ENCODE assay signal across 13 cellular contexts in the genomic region with DNA sequence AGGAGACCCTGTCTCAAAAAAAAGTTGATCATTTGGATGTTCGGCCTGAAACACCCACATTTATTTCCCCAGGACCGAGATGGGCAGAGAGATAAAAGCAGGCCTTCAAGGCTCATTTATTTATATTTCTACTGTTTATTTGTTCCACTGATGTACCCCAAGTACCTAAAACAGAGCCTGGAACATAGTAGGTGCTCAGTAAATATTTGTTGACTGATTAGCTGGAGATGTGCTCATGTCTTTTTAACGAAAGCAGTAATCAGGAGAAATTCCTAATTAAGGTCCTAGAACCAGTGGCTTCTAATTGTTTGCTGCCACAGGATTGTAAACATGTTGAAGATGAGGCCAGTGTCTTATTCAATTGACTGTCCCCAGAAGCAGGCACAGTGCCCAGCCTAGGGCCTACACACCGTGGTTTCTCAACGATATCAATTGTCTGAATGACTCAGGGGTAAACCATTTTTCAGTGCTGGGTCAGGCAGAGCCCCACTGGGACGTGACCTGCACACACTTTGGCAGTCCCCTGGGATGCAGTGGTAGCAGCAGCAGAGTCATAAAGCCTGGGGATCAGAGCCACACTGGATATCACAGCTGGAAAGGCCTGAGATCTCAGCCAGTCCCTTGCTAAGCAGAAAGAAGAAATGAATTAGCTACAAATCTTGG. TPM values are rescaled to one million over a fixed set of nuclear protein-coding genes. Genes with fewer than 3 reads are reported as not detected.
DNase-seq lines count a peak whose midpoint lies in the region; ATAC-seq, FAIRE-seq and TF ChIP-seq lines count a peak whose summit lies in the region.
"Had no signal": no experiment of that assay in that cellular context is flagged by ENCODE, and none has a peak within 500 bp of the region (broad histone marks: within the 10 kb centered on the region; RNA-seq: fewer than 3 reads in every experiment).

No MANE protein-coding gene starts in this region.

- intact Hi-C loops in kidney (cut with DNase I): no loop called here

- no peaks in the 10 kb centered on the region for H3K36me3 ChIP-seq in kidney (ENCODE audit: control insufficient read depth in 1 of 2, insufficient read depth in 2 of 2, low read length in 2 of 2)

- H3K9ac ChIP-seq in kidney (ENCODE audit: low read length in 2 of 2): no peak overlapping the region

- peaks cover 0 to 3% of the 10 kb centered on the region in 2 donors for H3K4me1 ChIP-seq in kidney (ENCODE audit: control insufficient read depth in 1 of 2, insufficient read depth in 1 of 2, low read depth in 1 of 2, low read length in 2 of 2)

- H3K4me3 ChIP-seq in kidney (ENCODE audit: low read length in 2 of 2): no peak overlapping the region

- DNase-seq in ACHN (peak; percentile 84), HT1080 (ENCODE audit: low read depth) (peak; percentile 83), amniotic stem cell (lab: John Stamatoyannopoulos, UW) (peak; percentile 26), kidney (peak; percentile 84), SK-N-DZ (ENCODE audit: low spot score) (no peak), globus pallidus (ENCODE audit: low spot score) (no peak)
- DNase-seq: AML-193, immature natural killer cell, NCI-H1105 had no signal

- FAIRE-seq in kidney (lab: Jason Lieb, UNC): no peak

- no peaks in the 10 kb centered on the region for H3K9me3 ChIP-seq in kidney (ENCODE audit: control insufficient read depth in 1 of 2, low read length in 2 of 2)

- no peak for ATAC-seq in GM18498 (IDR thresholded peaks at IDR 0.05; ENCODE audit: unreplicated experiment)
- ATAC-seq in HG02798 (IDR thresholded peaks at IDR 0.05; ENCODE audit: poor library complexity, unreplicated experiment): no peak

- no peak overlapping the region for H3K27ac ChIP-seq in kidney (ENCODE audit: low read depth in 2 of 2, low read length in 2 of 2)

- no peak for TF ChIP-seq CTCF in kidney (IDR thresholded peaks at IDR 0.05; ENCODE audit: borderline replicate concordance, extremely low read depth, insufficient read depth)

- in situ Hi-C loops in ACHN (cut with HindIII; ENCODE audit: low pct_ligation_motif_present, low pct_unique_long_range_greater_than_20kb, low sequenced_read_pairs): no loop called here

RNA-seq across cellular contexts. Expression of a gene that starts 34.8 kb away (rescaled TPM):
- not detected in 2 replicates for total RNA-seq in HT1080 (2014; rRNA removed; shearing (Covaris generic))
- not detected in 2 replicates for polyA plus RNA-seq in HT1080 (2015; cell fraction: cytosol; rRNA removed)
- polyA plus RNA-seq in HT1080 (2015; cell fraction: nucleus; rRNA removed): not detected in 2 replicates
- 0.09 TPM for total RNA-seq in kidney
- 15.1 TPM for polyA plus RNA-seq in kidney (ENCODE audit: insufficient read depth, low read depth, low replicate concordance)
- not detected in 2 replicates for polyA plus RNA-seq in SK-N-DZ (2014; cell fraction: cytosol; rRNA removed)
- polyA plus RNA-seq in SK-N-DZ (2014; cell fraction: nucleus; rRNA removed): not detected in 2 replicates
- total RNA-seq: activated T-helper 2 cell treated with anti-CD3 and anti-CD28 coated beads, Interferon-gamma antibody, Interleukin-2, Interleukin-4, amounts not matched to agents 10 μg/mL and 5 μg/mL and 100 μg/mL, durations not matched to agents 14 hours and 24 hours and 36 hours had no signal
- polyA plus RNA-seq: urinary bladder had no signal

RNA-seq across cellular contexts. Expression of a gene that starts 54.9 kb away (rescaled TPM):
- total RNA-seq in HT1080 (2014; rRNA removed; shearing (Covaris generic)): 35.0 and 35.5 TPM in 2 replicates
- 27.0 and 29.6 TPM in 2 replicates for polyA plus RNA-seq in HT1080 (2015; cell fraction: cytosol; rRNA removed)
- 32.8 and 38.7 TPM in 2 replicates for polyA plus RNA-seq in HT1080 (2015; cell fraction: nucleus; rRNA removed)
- total RNA-seq in kidney: 102 TPM
- polyA plus RNA-seq in kidney (ENCODE audit: insufficient read depth, low read depth, low replicate concordance): 126 TPM
- polyA plus RNA-seq in SK-N-DZ (2014; cell fraction: cytosol; rRNA removed): 8.1 and 12.4 TPM in 2 replicates
- 7.7 and 8.8 TPM in 2 replicates for polyA plus RNA-seq in SK-N-DZ (2014; cell fraction: nucleus; rRNA removed)

RNA-seq across cellular contexts. Expression of a gene that starts 56.4 kb away (rescaled TPM):
- total RNA-seq in HT1080 (2014; rRNA removed; shearing (Covaris generic)): 0.02 TPM in 1 of 2 replicates, not detected in the other
- 0.02 TPM in 2 replicates for polyA plus RNA-seq in HT1080 (2015; cell fraction: cytosol; rRNA removed)
- polyA plus RNA-seq in HT1080 (2015; cell fraction: nucleus; rRNA removed): 0.05 TPM in 1 of 2 replicates, not detected in the other
- not detected for total RNA-seq in kidney
- polyA plus RNA-seq in kidney (ENCODE audit: insufficient read depth, low read depth, low replicate concordance): not detected
- polyA plus RNA-seq in SK-N-DZ (2014; cell fraction: cytosol; rRNA removed): not detected in 2 replicates
- polyA plus RNA-seq in SK-N-DZ (2014; cell fraction: nucleus; rRNA removed): not detected in 2 replicates
- total RNA-seq: activated T-helper 2 cell treated with anti-CD3 and anti-CD28 coated beads, Interferon-gamma antibody, Interleukin-2, Interleukin-4, amounts not matched to agents 10 μg/mL and 5 μg/mL and 100 μg/mL, durations not matched to agents 14 hours and 24 hours and 36 hours; urinary bladder had no signal
- polyA plus RNA-seq: immature natural killer cell had no signal

Comparison
In these comparisons a context has a peak if more than half of its experiments do, and no peak if none do; other contexts are left out.
1. DNase-seq: peak in ACHN (single experiment), HT1080 (single experiment), amniotic stem cell (single experiment) and kidney (single experiment); none in SK-N-DZ (single experiment) and globus pallidus (single experiment).